In the genomic region with DNA sequence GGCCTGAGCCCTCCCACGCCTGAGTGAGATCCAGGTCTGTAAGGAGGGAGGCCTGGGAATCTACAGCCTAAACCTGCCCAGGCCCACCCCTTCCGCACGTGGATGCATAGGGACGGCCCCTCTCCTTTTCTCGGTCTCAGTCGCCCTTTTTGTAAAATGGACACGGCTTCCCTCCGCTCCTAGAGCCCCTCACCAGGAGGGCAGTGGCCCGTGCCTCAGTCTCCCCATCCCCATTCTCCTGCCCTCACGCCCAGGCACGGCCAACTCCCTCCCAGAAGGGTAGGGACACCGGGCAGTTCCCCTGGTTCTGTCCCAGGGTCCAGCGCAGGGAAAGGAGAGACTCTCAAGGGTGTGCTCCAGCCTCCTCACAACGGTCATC, we compare ENCODE assay signal across 1 cellular context.
TF ChIP-seq lines count a peak whose summit lies in the region.

No MANE protein-coding gene starts in this region.

TF ChIP-seq in HepG2, 621 proteins besides CTCF, POLR2A, EP300 and RAD21 (continued from another document and continues in another):
- TF ChIP-seq RBAK (CRISPR knock-in tag; IDR thresholded peaks at IDR 0.05) (0 out of 2 replicates have a peak, but pooled peaks have one; percentile 26), KDM1A (CRISPR knock-in tag; IDR thresholded peaks at IDR 0.05) (no peak), ATF7 (IDR thresholded peaks at IDR 0.05) (no peak), ATF7 (CRISPR knock-in tag; IDR thresholded peaks at IDR 0.05) (no peak), E2F2 (CRISPR knock-in tag; IDR thresholded peaks at IDR 0.05; ENCODE audit: borderline replicate concordance) (no peak), RNF2 (conservative IDR thresholded peaks at IDR 0.05; ENCODE audit: low read depth) (no peak), ZNF780A (CRISPR knock-in tag; IDR thresholded peaks at IDR 0.05) (no peak), ZNF101 (CRISPR knock-in tag; IDR thresholded peaks at IDR 0.05; ENCODE audit: borderline replicate concordance, low read depth) (no peak), MAZ (IDR thresholded peaks at IDR 0.05; ENCODE audit: borderline replicate concordance, low read depth, low read length) (no peak), MAZ (CRISPR knock-in tag; IDR thresholded peaks at IDR 0.05; ENCODE audit: low read depth) (no peak), ZNF350 (CRISPR knock-in tag; IDR thresholded peaks at IDR 0.05; ENCODE audit: borderline replicate concordance, low read depth) (peak; percentile 13; the same call in 1 of the 2 replicates), ARNTL (CRISPR knock-in tag; IDR thresholded peaks at IDR 0.05) (peak; percentile 72), ARID2 (CRISPR knock-in tag; IDR thresholded peaks at IDR 0.05; ENCODE audit: borderline replicate concordance) (no peak), GLI4 (CRISPR knock-in tag; IDR thresholded peaks at IDR 0.05; ENCODE audit: borderline replicate concordance) (peak; percentile 87; the same call in 1 of the 2 replicates), CHD4 (IDR thresholded peaks at IDR 0.05; ENCODE audit: borderline replicate concordance, low read length) (no peak), ZNF335 (CRISPR knock-in tag; IDR thresholded peaks at IDR 0.05) (no peak; the same call in 1 of the 2 replicates), ZBTB1 (CRISPR knock-in tag; IDR thresholded peaks at IDR 0.05; ENCODE audit: borderline replicate concordance) (no peak), POLR2AphosphoS5 (IDR thresholded peaks at IDR 0.05; ENCODE audit: low read depth, low read length) (peak; percentile 51), NFKB2 (CRISPR knock-in tag; IDR thresholded peaks at IDR 0.05; ENCODE audit: borderline replicate concordance) (peak; percentile 22; the same call in 1 of the 2 replicates), ARHGAP35 (CRISPR knock-in tag; IDR thresholded peaks at IDR 0.05; ENCODE audit: borderline replicate concordance) (no peak), ZKSCAN8 (CRISPR knock-in tag; IDR thresholded peaks at IDR 0.05; ENCODE audit: borderline replicate concordance) (no peak), SNAI1 (CRISPR knock-in tag; IDR thresholded peaks at IDR 0.05; ENCODE audit: borderline replicate concordance) (0 out of 2 replicates have a peak, but pooled peaks have one; percentile 30), ZNF644 (CRISPR knock-in tag; IDR thresholded peaks at IDR 0.05; ENCODE audit: low read depth) (no peak), ZNF563 (CRISPR knock-in tag; IDR thresholded peaks at IDR 0.05) (no peak), ZNF10 (CRISPR knock-in tag; IDR thresholded peaks at IDR 0.05; ENCODE audit: borderline replicate concordance, low read depth) (0 out of 2 replicates have a peak, but pooled peaks have one; percentile 50), DDIT3 (CRISPR knock-in tag; IDR thresholded peaks at IDR 0.05) (no peak), MXD4 (CRISPR knock-in tag; IDR thresholded peaks at IDR 0.05) (peak; percentile 68), TMF1 (CRISPR knock-in tag; IDR thresholded peaks at IDR 0.05; ENCODE audit: low read depth) (no peak), EZH2 (conservative IDR thresholded peaks at IDR 0.05; ENCODE audit: low read depth, low read length) (no peak), HES4 (CRISPR knock-in tag; IDR thresholded peaks at IDR 0.05; ENCODE audit: borderline replicate concordance) (no peak), ATF1 (CRISPR knock-in tag; IDR thresholded peaks at IDR 0.05) (no peak), ZBTB7A (CRISPR knock-in tag; IDR thresholded peaks at IDR 0.05) (peak; percentile 64), GMEB1 (CRISPR knock-in tag; IDR thresholded peaks at IDR 0.05; ENCODE audit: borderline replicate concordance) (0 out of 2 replicates have a peak, but pooled peaks have one; percentile 51)
- TF ChIP-seq, protein P1, sequence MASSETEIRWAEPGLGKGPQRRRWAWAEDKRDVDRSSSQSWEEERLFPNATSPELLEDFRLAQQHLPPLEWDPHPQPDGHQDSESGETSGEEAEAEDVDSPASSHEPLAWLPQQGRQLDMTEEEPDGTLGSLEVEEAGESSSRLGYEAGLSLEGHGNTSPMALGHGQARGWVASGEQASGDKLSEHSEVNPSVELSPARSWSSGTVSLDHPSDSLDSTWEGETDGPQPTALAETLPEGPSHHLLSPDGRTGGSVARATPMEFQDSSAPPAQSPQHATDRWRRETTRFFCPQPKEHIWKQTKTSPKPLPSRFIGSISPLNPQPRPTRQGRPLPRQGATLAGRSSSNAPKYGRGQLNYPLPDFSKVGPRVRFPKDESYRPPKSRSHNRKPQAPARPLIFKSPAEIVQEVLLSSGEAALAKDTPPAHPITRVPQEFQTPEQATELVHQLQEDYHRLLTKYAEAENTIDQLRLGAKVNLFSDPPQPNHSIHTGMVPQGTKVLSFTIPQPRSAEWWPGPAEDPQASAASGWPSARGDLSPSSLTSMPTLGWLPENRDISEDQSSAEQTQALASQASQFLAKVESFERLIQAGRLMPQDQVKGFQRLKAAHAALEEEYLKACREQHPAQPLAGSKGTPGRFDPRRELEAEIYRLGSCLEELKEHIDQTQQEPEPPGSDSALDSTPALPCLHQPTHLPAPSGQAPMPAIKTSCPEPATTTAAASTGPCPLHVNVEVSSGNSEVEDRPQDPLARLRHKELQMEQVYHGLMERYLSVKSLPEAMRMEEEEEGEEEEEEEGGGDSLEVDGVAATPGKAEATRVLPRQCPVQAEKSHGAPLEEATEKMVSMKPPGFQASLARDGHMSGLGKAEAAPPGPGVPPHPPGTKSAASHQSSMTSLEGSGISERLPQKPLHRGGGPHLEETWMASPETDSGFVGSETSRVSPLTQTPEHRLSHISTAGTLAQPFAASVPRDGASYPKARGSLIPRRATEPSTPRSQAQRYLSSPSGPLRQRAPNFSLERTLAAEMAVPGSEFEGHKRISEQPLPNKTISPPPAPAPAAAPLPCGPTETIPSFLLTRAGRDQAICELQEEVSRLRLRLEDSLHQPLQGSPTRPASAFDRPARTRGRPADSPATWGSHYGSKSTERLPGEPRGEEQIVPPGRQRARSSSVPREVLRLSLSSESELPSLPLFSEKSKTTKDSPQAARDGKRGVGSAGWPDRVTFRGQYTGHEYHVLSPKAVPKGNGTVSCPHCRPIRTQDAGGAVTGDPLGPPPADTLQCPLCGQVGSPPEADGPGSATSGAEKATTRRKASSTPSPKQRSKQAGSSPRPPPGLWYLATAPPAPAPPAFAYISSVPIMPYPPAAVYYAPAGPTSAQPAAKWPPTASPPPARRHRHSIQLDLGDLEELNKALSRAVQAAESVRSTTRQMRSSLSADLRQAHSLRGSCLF (CRISPR knock-in tag; IDR thresholded peaks at IDR 0.05; ENCODE audit: borderline replicate concordance): no peak
- TF ChIP-seq, protein P2, sequence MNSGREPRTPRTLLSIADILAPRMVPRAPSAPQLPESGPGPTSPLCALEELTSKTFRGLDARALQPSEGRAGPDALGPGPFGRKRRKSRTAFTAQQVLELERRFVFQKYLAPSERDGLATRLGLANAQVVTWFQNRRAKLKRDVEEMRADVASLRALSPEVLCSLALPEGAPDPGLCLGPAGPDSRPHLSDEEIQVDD (CRISPR knock-in tag; IDR thresholded peaks at IDR 0.05; ENCODE audit: borderline replicate concordance): peak; percentile 55; the same call in 1 of the 2 replicates
- TF ChIP-seq, protein P3, sequence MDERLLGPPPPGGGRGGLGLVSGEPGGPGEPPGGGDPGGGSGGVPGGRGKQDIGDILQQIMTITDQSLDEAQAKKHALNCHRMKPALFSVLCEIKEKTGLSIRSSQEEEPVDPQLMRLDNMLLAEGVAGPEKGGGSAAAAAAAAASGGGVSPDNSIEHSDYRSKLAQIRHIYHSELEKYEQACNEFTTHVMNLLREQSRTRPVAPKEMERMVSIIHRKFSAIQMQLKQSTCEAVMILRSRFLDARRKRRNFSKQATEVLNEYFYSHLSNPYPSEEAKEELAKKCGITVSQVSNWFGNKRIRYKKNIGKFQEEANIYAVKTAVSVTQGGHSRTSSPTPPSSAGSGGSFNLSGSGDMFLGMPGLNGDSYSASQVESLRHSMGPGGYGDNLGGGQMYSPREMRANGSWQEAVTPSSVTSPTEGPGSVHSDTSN (CRISPR knock-in tag; IDR thresholded peaks at IDR 0.05): no peak
- TF ChIP-seq, protein P4, sequence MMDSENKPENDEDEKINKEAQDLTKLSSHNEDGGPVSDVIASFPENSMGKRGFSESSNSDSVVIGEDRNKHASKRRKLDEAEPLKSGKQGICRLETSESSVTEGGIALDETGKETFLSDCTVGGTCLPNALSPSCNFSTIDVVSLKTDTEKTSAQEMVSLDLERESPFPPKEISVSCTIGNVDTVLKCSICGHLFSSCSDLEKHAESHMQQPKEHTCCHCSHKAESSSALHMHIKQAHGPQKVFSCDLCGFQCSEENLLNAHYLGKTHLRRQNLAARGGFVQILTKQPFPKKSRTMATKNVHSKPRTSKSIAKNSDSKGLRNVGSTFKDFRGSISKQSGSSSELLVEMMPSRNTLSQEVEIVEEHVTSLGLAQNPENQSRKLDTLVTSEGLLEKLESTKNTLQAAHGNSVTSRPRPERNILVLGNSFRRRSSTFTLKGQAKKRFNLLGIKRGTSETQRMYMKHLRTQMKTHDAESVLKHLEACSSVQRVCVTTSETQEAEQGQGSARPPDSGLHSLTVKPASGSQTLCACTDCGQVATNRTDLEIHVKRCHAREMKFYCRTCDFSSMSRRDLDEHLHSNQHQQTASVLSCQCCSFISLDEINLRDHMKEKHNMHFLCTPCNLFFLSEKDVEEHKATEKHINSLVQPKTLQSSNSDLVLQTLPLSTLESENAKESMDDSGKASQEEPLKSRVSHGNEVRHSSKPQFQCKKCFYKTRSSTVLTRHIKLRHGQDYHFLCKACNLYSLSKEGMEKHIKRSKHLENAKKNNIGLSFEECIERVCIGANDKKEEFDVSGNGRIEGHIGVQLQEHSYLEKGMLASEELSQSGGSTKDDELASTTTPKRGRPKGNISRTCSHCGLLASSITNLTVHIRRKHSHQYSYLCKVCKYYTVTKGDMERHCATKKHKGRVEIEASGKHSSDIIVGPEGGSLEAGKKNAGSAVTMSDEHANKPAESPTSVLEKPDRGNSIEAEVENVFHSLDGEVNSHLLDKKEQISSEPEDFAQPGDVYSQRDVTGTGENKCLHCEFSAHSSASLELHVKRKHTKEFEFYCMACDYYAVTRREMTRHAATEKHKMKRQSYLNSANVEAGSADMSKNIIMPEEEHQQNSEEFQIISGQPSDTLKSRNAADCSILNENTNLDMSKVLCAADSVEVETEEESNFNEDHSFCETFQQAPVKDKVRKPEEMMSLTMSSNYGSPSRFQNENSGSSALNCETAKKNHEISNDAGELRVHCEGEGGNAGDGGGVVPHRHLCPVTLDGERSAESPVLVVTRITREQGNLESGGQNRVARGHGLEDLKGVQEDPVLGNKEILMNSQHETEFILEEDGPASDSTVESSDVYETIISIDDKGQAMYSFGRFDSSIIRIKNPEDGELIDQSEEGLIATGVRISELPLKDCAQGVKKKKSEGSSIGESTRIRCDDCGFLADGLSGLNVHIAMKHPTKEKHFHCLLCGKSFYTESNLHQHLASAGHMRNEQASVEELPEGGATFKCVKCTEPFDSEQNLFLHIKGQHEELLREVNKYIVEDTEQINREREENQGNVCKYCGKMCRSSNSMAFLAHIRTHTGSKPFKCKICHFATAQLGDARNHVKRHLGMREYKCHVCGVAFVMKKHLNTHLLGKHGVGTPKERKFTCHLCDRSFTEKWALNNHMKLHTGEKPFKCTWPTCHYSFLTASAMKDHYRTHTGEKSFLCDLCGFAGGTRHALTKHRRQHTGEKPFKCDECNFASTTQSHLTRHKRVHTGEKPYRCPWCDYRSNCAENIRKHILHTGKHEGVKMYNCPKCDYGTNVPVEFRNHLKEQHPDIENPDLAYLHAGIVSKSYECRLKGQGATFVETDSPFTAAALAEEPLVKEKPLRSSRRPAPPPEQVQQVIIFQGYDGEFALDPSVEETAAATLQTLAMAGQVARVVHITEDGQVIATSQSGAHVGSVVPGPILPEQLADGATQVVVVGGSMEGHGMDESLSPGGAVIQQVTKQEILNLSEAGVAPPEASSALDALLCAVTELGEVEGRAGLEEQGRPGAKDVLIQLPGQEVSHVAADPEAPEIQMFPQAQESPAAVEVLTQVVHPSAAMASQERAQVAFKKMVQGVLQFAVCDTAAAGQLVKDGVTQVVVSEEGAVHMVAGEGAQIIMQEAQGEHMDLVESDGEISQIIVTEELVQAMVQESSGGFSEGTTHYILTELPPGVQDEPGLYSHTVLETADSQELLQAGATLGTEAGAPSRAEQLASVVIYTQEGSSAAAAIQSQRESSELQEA (CRISPR knock-in tag; IDR thresholded peaks at IDR 0.05; ENCODE audit: not compliant biosample characterization): no peak
- TF ChIP-seq, protein P5, sequence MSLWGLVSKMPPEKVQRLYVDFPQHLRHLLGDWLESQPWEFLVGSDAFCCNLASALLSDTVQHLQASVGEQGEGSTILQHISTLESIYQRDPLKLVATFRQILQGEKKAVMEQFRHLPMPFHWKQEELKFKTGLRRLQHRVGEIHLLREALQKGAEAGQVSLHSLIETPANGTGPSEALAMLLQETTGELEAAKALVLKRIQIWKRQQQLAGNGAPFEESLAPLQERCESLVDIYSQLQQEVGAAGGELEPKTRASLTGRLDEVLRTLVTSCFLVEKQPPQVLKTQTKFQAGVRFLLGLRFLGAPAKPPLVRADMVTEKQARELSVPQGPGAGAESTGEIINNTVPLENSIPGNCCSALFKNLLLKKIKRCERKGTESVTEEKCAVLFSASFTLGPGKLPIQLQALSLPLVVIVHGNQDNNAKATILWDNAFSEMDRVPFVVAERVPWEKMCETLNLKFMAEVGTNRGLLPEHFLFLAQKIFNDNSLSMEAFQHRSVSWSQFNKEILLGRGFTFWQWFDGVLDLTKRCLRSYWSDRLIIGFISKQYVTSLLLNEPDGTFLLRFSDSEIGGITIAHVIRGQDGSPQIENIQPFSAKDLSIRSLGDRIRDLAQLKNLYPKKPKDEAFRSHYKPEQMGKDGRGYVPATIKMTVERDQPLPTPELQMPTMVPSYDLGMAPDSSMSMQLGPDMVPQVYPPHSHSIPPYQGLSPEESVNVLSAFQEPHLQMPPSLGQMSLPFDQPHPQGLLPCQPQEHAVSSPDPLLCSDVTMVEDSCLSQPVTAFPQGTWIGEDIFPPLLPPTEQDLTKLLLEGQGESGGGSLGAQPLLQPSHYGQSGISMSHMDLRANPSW (CRISPR knock-in tag; IDR thresholded peaks at IDR 0.05; ENCODE audit: borderline replicate concordance): 0 out of 2 replicates have a peak, but pooled peaks have one; percentile 17
